8 cellular contexts compared by ENCODE assay signal in genomic region chr3:161423911-161424522, GRCh38. TPM values are rescaled to one million over a fixed set of nuclear protein-coding genes. Genes with fewer than 3 reads are reported as not detected.
A peak's percentile ranks its signal among the peaks of the same experiment; 100 is the strongest.
DNase-seq lines count a peak whose midpoint lies in the region; ATAC-seq, FAIRE-seq and TF ChIP-seq lines count a peak whose summit lies in the region.

No MANE protein-coding gene starts in this region.

- DNase-seq in D721Med (ENCODE audit: insufficient read length, low spot score) (peak; percentile 25), NCI-H1105 (lab: John Stamatoyannopoulos, UW) (peak; percentile 46), heart right ventricle (no peak), superior temporal gyrus (ENCODE audit: extremely low spot score) (peak; percentile 92), HPDE6-E6E7 (ENCODE audit: extremely low spot score) (no peak)

- H3K36me3 ChIP-seq in heart right ventricle: no peaks in the 10 kb centered on the region

- intact Hi-C loops in heart right ventricle (cut with DNase I): loop anchor here (1.0 to 10.0 kb wide), 8 partner anchors 150 to 839 kb away; no protein-coding TSS in a partner anchor

- H3K27ac ChIP-seq in VCaP: no peak overlapping the region
- no peak overlapping the region for H3K27ac ChIP-seq in heart right ventricle

- peaks cover 0 to 4% (median 0%) of the 10 kb centered on the region in 7 donors for H3K27me3 ChIP-seq in heart right ventricle

- H3K4me3 ChIP-seq in heart right ventricle: no peak overlapping the region

- TF ChIP-seq POLR2A in GM18505 (IDR thresholded peaks at IDR 0.05; ENCODE audit: borderline replicate concordance, extremely low read depth, insufficient read depth, insufficient read length): no peak

- ATAC-seq in GM21717 (IDR thresholded peaks at IDR 0.05; ENCODE audit: unreplicated experiment): peak; percentile 53
- ATAC-seq in heart right ventricle: peak in 5 of 8 donors; percentile 43 to 70 (median 61)
- no peak for ATAC-seq in GM18505 (IDR thresholded peaks at IDR 0.05; ENCODE audit: unreplicated experiment)

- 59% methylated on average over 5 of the region's 5 CpGs for WGBS in heart right ventricle, 2 donors

- no peaks in the 10 kb centered on the region for H3K9me3 ChIP-seq in heart right ventricle

- peak; percentile 74 for TF ChIP-seq CTCF in D721Med (IDR thresholded peaks at IDR 0.05; ENCODE audit: insufficient read depth, missing control alignments)
- peak; percentile 72 for TF ChIP-seq CTCF in VCaP (conservative IDR thresholded peaks at IDR 0.05)
- peak; percentile 52 to 88 (median 77) for TF ChIP-seq CTCF in heart right ventricle (IDR thresholded peaks at IDR 0.05)

- FAIRE-seq in D721Med (lab: Jason Lieb, UNC): peak; percentile 75

- peaks cover 0 to 5% (median 0%) of the 10 kb centered on the region in 9 donors for H3K4me1 ChIP-seq in heart right ventricle

RNA-seq across cellular contexts. Expression of gene SPTSSB, which starts 52.7 kb away (rescaled TPM):
- total RNA-seq in heart right ventricle: under 1 TPM in 2 of 10 donors, not detected in 8; 0.11 to 0.17 TPM
- under 1 TPM; 0.03 to 0.51 TPM for polyA plus RNA-seq in heart right ventricle

Comparison
In these comparisons a context has a peak if more than half of its experiments do, and no peak if none do; other contexts are left out.
1. DNase-seq: peak in D721Med (single experiment), NCI-H1105 (single experiment) and superior temporal gyrus (single experiment); none in heart right ventricle (0 of 2) and HPDE6-E6E7 (single experiment).
2. Peak in every context shown above with its lines, with median percentiles within 50 percentile points of each other: CTCF ChIP-seq.